ENCODE assay signal across 18 cellular contexts in the genomic region with DNA sequence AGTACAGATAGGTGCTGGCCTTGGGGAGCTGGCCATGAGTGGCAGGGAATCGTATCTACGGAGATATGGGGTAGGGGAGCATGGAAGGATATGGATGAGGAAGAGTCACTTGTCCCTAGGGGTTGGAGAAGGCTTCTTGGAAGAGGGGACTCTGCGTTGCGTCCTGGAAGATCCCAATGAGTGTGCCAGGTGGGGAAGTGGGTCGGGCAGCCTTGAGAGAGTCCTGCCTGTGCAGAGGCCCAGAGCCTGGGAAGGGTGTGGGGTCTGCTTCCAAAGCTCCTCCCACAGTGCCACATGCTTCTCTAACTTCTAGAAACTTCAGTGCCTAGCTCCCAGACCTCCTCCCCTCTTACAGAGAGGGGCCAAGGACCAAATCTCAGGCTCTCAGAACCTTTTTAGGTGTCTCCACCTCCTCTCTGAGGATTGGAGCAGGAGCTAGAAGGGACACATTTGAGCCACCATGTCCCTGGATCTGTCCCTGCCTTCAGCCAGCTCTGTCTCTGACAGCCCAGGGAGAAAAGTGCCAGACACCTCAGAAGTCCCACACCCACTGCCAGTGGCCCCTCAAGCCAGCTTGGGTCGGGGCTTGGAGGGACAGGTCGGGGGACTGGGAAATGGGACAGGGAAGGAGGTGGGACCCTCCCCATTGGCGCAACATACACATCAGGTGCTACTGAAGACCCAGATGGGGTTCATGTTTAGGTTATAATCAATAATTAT. TPM values are rescaled to one million over a fixed set of nuclear protein-coding genes. Genes with fewer than 3 reads are reported as not detected.
DNase-seq lines count a peak whose midpoint lies in the region; ATAC-seq and TF ChIP-seq lines count a peak whose summit lies in the region.
"Had no signal": no experiment of that assay in that cellular context is flagged by ENCODE, and none has a peak within 500 bp of the region (broad histone marks: within the 10 kb centered on the region; RNA-seq: fewer than 3 reads in every experiment).

No MANE protein-coding gene starts in this region.

- TF ChIP-seq EP300 in SK-N-SH (IDR thresholded peaks at IDR 0.05; ENCODE audit: borderline replicate concordance in 1 of 2, low read depth in 1 of 2, low read length in 1 of 2), result no peak

- H4K20me1 ChIP-seq in SK-N-SH (ENCODE audit: insufficient read depth) (no peaks in the 10 kb centered on the region), osteoblast (ENCODE audit: insufficient read depth, low read length) (peaks cover 4% of the 10 kb centered on the region)

- H3K9ac ChIP-seq in SK-N-SH, result no peak overlapping the region
- H3K9ac ChIP-seq: BLaER1 had no signal

- H3K79me2 ChIP-seq in SK-N-SH (ENCODE audit: insufficient read depth), result no peaks in the 10 kb centered on the region
- no peaks in the 10 kb centered on the region for H3K79me2 ChIP-seq in osteoblast (ENCODE audit: insufficient read depth, low read length)

- H3K36me3 Mint-ChIP-seq in chondrocyte (ENCODE audit: low read depth), result peaks cover 2% of the 10 kb centered on the region

- DNase-seq in SK-N-SH (peak; percentile 11), H7 (peak; percentile 30), chondrocyte (ENCODE audit: low spot score) (peak; percentile 83), osteoblast (ENCODE audit: insufficient read length, low spot score, missing footprints) (peak; percentile 80), inferior parietal cortex (ENCODE audit: extremely low spot score) (no peak)
- DNase-seq in stimulated activated CD8-positive, alpha-beta memory T cell treated with anti-CD3 and anti-CD28 coated beads, Interleukin-4, amount 100 ng/mL, for 48 hours, result no peak
- DNase-seq: CD4-positive, alpha-beta memory T cell; DMS79 treated with DMSO at 0.1 percent for 48 hours; GF-D8 had no signal

- H2AFZ ChIP-seq in SK-N-SH (ENCODE audit: low read depth) (no peak overlapping the region), osteoblast (ENCODE audit: low read length) (no peak overlapping the region)

- H3K27me3 ChIP-seq in SK-N-SH (ENCODE audit: insufficient read depth) (no peaks in the 10 kb centered on the region), H7 (ENCODE audit: control insufficient read depth, insufficient read depth, low read length) (no peaks in the 10 kb centered on the region), osteoblast (ENCODE audit: insufficient read depth, low read length) (no peaks in the 10 kb centered on the region)
- H3K27me3 ChIP-seq: BLaER1 had no signal

- CTCF ChIA-PET in SK-N-SH (lab: Yijun Ruan, JAX), result interaction anchor here (6.9 kb wide), 1 partner anchor 10 kb away, joined by 57 read pairs; no protein-coding TSS in a partner anchor

- H3K27ac Mint-ChIP-seq in chondrocyte (ENCODE audit: unreplicated experiment), result peak overlapping the region; percentile 29
- H3K27ac Mint-ChIP-seq: CD14-positive monocyte; CD4-positive, alpha-beta memory T cell had no signal

- peaks cover 4% of the 10 kb centered on the region for H3K27me3 Mint-ChIP-seq in chondrocyte (ENCODE audit: low read depth)

- H3F3A ChIP-seq in SK-N-SH (replicated peaks; ENCODE audit: insufficient read depth), result no peaks in the 10 kb centered on the region

- WGBS in SK-N-SH (ENCODE audit: low lambda C conversion rate), result 96% methylated on average over 6 of the region's 8 CpGs

- no peak for TF ChIP-seq RAD21 in SK-N-SH (IDR thresholded peaks at IDR 0.05; ENCODE audit: low read length)

- H3K9me2 ChIP-seq in SK-N-SH, result no peaks in the 10 kb centered on the region

- H3K4me3 ChIP-seq in SK-N-SH (ENCODE audit: low read depth in 2 of 2, low read length in 1 of 2), result no peak overlapping the region
- H3K4me3 ChIP-seq in H7 (ENCODE audit: insufficient read depth, low read depth, low read length), result no peak overlapping the region
- no peak overlapping the region for H3K4me3 ChIP-seq in osteoblast (ENCODE audit: insufficient read depth, low read length)
- H3K4me3 ChIP-seq: A549, BLaER1, GM12878, HAP-1 had no signal

- H3K9me3 Mint-ChIP-seq in chondrocyte (ENCODE audit: low read depth), result no peaks in the 10 kb centered on the region
- H3K9me3 Mint-ChIP-seq: CD14-positive monocyte; CD4-positive, alpha-beta memory T cell had no signal

- no peak overlapping the region for H3K4me3 Mint-ChIP-seq in chondrocyte (ENCODE audit: unreplicated experiment)
- H3K4me3 Mint-ChIP-seq: CD14-positive monocyte; CD4-positive, alpha-beta memory T cell had no signal

- H3K9me3 ChIP-seq in SK-N-SH, result no peaks in the 10 kb centered on the region
- no peaks in the 10 kb centered on the region for H3K9me3 ChIP-seq in osteoblast (ENCODE audit: low read depth, low read length)
- H3K9me3 ChIP-seq: A549, BLaER1, HAP-1 had no signal

- no peaks in the 10 kb centered on the region for H3K4me1 Mint-ChIP-seq in chondrocyte (ENCODE audit: low read depth)
- H3K4me1 Mint-ChIP-seq: CD14-positive monocyte had no signal

- no peak for ATAC-seq in SK-N-SH treated with all-trans-retinoic acid at 6 μM for 48 hours
- ATAC-seq in GM19463 (IDR thresholded peaks at IDR 0.05; ENCODE audit: unreplicated experiment), result no peak
- ATAC-seq: A549, GM12878 had no signal

- H3K4me1 ChIP-seq in SK-N-SH (ENCODE audit: control insufficient read depth in 1 of 2, insufficient read depth in 2 of 2, low read depth in 1 of 2, low read length in 1 of 2) (no peaks in the 10 kb centered on the region), osteoblast (ENCODE audit: insufficient read depth, low read length) (no peaks in the 10 kb centered on the region)
- H3K4me1 ChIP-seq: A549, HAP-1 had no signal

- POLR2A ChIA-PET in SK-N-SH (lab: Yijun Ruan, JAX), result no interaction called here

- H3K36me3 ChIP-seq in SK-N-SH (replicated peaks in 1 of 2; ENCODE audit: control insufficient read depth in 1 of 2, insufficient read depth in 2 of 2, low read length in 1 of 2) (peaks cover 0 to 6% of the 10 kb centered on the region in 2 experiments), H7 (replicated peaks; ENCODE audit: control insufficient read depth, insufficient read depth, low read length) (peaks cover 2% of the 10 kb centered on the region; the same call in 1 of the 2 replicates), osteoblast (ENCODE audit: insufficient read depth, low read length) (no peaks in the 10 kb centered on the region)

- TF ChIP-seq CTCF in SK-N-SH (IDR thresholded peaks at IDR 0.05) (no peak), chondrocyte (IDR thresholded peaks at IDR 0.05) (no peak), osteoblast (IDR thresholded peaks at IDR 0.05; ENCODE audit: extremely low read depth, low read depth, low read length) (no peak)

- H3K4me2 ChIP-seq in SK-N-SH, result no peak overlapping the region
- no peak overlapping the region for H3K4me2 ChIP-seq in osteoblast (ENCODE audit: insufficient read depth, low read length)
- H3K4me2 ChIP-seq: A549, BLaER1 had no signal

- H3K27ac ChIP-seq in SK-N-SH (ENCODE audit: low read depth in 2 of 2, low read length in 1 of 2) (no peak overlapping the region), osteoblast (ENCODE audit: low read depth, low read length) (no peak overlapping the region)
- H3K27ac ChIP-seq: 22Rv1, A549, BLaER1, HL-60 had no signal

TF ChIP-seq in SK-N-SH, 30 proteins besides CTCF, POLR2A, EP300 and RAD21:
- TF ChIP-seq RXRA (IDR thresholded peaks at IDR 0.05; ENCODE audit: borderline replicate concordance, low read depth) (no peak), MEF2A (IDR thresholded peaks at IDR 0.05; ENCODE audit: borderline replicate concordance, low read depth) (no peak)

TF ChIP-seq in SK-N-SH treated with all-trans-retinoic acid at 6 μM for 48 hours, 23 proteins besides CTCF, POLR2A, EP300 and RAD21 (continues in another document):
- TF ChIP-seq OSR1 (CRISPR knock-in tag; IDR thresholded peaks at IDR 0.05) (no peak), ZNF8 (CRISPR knock-in tag; IDR thresholded peaks at IDR 0.05) (no peak), CSDC2 (CRISPR knock-in tag; IDR thresholded peaks at IDR 0.05) (no peak), ZFP3 (CRISPR knock-in tag; IDR thresholded peaks at IDR 0.05) (no peak)
- TF ChIP-seq, protein P1, sequence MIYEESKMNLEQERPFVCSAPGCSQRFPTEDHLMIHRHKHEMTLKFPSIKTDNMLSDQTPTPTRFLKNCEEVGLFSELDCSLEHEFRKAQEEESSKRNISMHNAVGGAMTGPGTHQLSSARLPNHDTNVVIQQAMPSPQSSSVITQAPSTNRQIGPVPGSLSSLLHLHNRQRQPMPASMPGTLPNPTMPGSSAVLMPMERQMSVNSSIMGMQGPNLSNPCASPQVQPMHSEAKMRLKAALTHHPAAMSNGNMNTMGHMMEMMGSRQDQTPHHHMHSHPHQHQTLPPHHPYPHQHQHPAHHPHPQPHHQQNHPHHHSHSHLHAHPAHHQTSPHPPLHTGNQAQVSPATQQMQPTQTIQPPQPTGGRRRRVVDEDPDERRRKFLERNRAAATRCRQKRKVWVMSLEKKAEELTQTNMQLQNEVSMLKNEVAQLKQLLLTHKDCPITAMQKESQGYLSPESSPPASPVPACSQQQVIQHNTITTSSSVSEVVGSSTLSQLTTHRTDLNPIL (CRISPR knock-in tag; IDR thresholded peaks at IDR 0.05; ENCODE audit: low read depth), result no peak

RNA-seq across cellular contexts. Expression of a gene that starts 11.0 kb away (rescaled TPM):
- polyA plus RNA-seq in SK-N-SH (2012; rRNA removed), result 19.0 and 23.0 TPM in 2 replicates
- 7.0 and 12.1 TPM in 2 replicates for polyA plus RNA-seq in SK-N-SH (2012; cell fraction: cytosol; rRNA removed)
- polyA plus RNA-seq in SK-N-SH (2012; cell fraction: nucleus; rRNA removed), result 47.6 and 71.1 TPM in 2 replicates
- 71.6 and 76.3 TPM in 2 replicates for total RNA-seq in H7 (2014; rRNA removed; shearing (Covaris generic))
- total RNA-seq in chondrocyte, result 29.5 to 37.6 TPM (median 30.9 TPM) in 3 replicates
- total RNA-seq in osteoblast, result 25.0 and 32.7 TPM in 2 replicates

RNA-seq across cellular contexts. Expression of a gene that starts 11.3 kb away (rescaled TPM):
- polyA plus RNA-seq in SK-N-SH (2012; rRNA removed), result 173 and 234 TPM in 2 replicates
- 103 and 111 TPM in 2 replicates for polyA plus RNA-seq in SK-N-SH (2012; cell fraction: cytosol; rRNA removed)
- 442 and 643 TPM in 2 replicates for polyA plus RNA-seq in SK-N-SH (2012; cell fraction: nucleus; rRNA removed)
- 226 and 229 TPM in 2 replicates for total RNA-seq in H7 (2014; rRNA removed; shearing (Covaris generic))
- total RNA-seq in chondrocyte (139 to 205 TPM (median 144 TPM) in 3 replicates), osteoblast (139 and 148 TPM in 2 replicates)

RNA-seq across cellular contexts. Expression of a gene that starts 49.7 kb away (rescaled TPM):
- 16.8 and 21.8 TPM in 2 replicates for polyA plus RNA-seq in SK-N-SH (2012; rRNA removed)
- 9.2 and 14.9 TPM in 2 replicates for polyA plus RNA-seq in SK-N-SH (2012; cell fraction: cytosol; rRNA removed)
- 40.3 and 60.8 TPM in 2 replicates for polyA plus RNA-seq in SK-N-SH (2012; cell fraction: nucleus; rRNA removed)
- 22.2 and 28.3 TPM in 2 replicates for total RNA-seq in H7 (2014; rRNA removed; shearing (Covaris generic))
- total RNA-seq in chondrocyte (34.5 to 35.6 TPM (median 34.8 TPM) in 3 replicates), osteoblast (11.6 and 13.0 TPM in 2 replicates)

RNA-seq across cellular contexts. Expression of a gene that starts 51.1 kb away (rescaled TPM):
- polyA plus RNA-seq in SK-N-SH (2012; rRNA removed), result 0.71 and 1.1 TPM in 2 replicates
- polyA plus RNA-seq in SK-N-SH (2012; cell fraction: cytosol; rRNA removed), result 0.59 and 1.2 TPM in 2 replicates
- polyA plus RNA-seq in SK-N-SH (2012; cell fraction: nucleus; rRNA removed), result 0.68 and 1.3 TPM in 2 replicates
- 4.5 and 5.6 TPM in 2 replicates for total RNA-seq in H7 (2014; rRNA removed; shearing (Covaris generic))
- total RNA-seq in chondrocyte, result 0.33 to 0.41 TPM in 2 of 3 replicates, not detected in the other
- under 0.01 and 0.29 TPM in 2 replicates for total RNA-seq in osteoblast
- total RNA-seq: CD4-positive, alpha-beta memory T cell had no signal
- polyA plus RNA-seq: CD14-positive monocyte had no signal

RNA-seq across cellular contexts. Expression of a gene that starts 58.7 kb away (rescaled TPM):
- 0.18 and 0.36 TPM in 2 replicates for polyA plus RNA-seq in SK-N-SH (2012; rRNA removed)
- 0.04 TPM in 1 of 2 replicates, not detected in the other for polyA plus RNA-seq in SK-N-SH (2012; cell fraction: cytosol; rRNA removed)
- 2.7 and 4.2 TPM in 2 replicates for polyA plus RNA-seq in SK-N-SH (2012; cell fraction: nucleus; rRNA removed)
- total RNA-seq in H7 (2014; rRNA removed; shearing (Covaris generic)), result 4.2 and 5.1 TPM in 2 replicates
- total RNA-seq in chondrocyte (0.27 to 1.2 TPM (median 0.31 TPM) in 3 replicates), osteoblast (not detected in 2 replicates)
- polyA plus RNA-seq: CD4-positive, alpha-beta memory T cell had no signal

Comparison
In these comparisons a context has a peak if more than half of its experiments do, and no peak if none do; other contexts are left out.
1. DNase-seq: peak in SK-N-SH (single experiment), H7 (single experiment), chondrocyte (single experiment) and osteoblast (single experiment); none in stimulated activated CD8-positive, alpha-beta memory T cell treated with anti-CD3 and anti-CD28 coated beads, Interleukin-4, amount 100 ng/mL, for 48 hours (single experiment) and inferior parietal cortex (single experiment).